ENCODE assay signal across 8 cellular contexts in genomic region chr1:227111782-227112181, GRCh38.
"Had no signal": no experiment of that assay in that cellular context is flagged by ENCODE, and none has a peak within 500 bp of the region (broad histone marks: within the 10 kb centered on the region; RNA-seq: fewer than 3 reads in every experiment).

No MANE protein-coding gene starts in this region.

- H3K9ac ChIP-seq: KMS-11 had no signal

- H3K27ac ChIP-seq: HL-60, KMS-11 had no signal

- DNase-seq: IMR-90, Karpas-422, KBM-7, KG1 had no signal

- FAIRE-seq: HepG2, HTR-8/SVneo had no signal

- ATAC-seq: HepG2 had no signal

- H3K4me2 ChIP-seq: KMS-11 had no signal
